In the genomic region with DNA sequence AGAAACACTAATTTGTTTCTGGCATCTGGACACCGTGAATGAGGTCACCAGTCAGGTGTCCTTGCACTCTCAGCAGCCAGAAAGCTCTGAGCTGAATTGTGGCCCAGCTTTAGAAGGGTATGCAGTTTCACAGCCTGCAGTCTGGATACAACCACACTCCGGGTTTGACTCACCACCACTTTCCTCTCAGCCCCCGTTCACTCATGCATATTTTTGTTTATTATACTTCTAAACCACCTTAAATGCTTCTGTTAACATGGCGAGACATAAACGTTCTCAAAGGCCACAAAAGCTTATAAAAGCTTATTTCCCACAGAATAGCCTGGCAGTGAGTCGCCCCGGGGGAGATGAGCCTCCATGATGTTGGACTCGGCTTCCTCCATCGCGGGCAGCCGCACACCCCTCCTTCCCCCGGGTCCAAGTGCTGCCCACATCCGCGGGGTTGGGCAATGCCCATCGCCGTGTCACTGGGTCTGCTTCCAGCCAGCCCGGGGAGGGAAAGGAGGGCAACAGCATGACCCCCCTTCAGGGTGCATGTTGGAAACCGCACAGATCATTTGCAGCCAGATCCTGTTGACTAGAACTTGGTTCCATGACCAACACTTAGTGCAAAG, we compare ENCODE assay signal across 12 cellular contexts. TPM values are rescaled to one million over a fixed set of nuclear protein-coding genes. Genes with fewer than 3 reads are reported as not detected.
A peak's percentile ranks its signal among the peaks of the same experiment; 100 is the strongest.
DNase-seq lines count a peak whose midpoint lies in the region; ATAC-seq and TF ChIP-seq lines count a peak whose summit lies in the region.
"Had no signal": no experiment of that assay in that cellular context is flagged by ENCODE, and none has a peak within 500 bp of the region (broad histone marks: within the 10 kb centered on the region; RNA-seq: fewer than 3 reads in every experiment).

No MANE protein-coding gene starts in this region.

- H3K27me3 Mint-ChIP-seq in CD14-positive monocyte (ENCODE audit: low read depth in 3 of 3) = peaks cover 0 to 6% (median 6%) of the 10 kb centered on the region in 3 donors

- intact Hi-C loops in esophagus squamous epithelium (cut with DNase I) = no loop called here
- intact Hi-C loops in CD14-positive monocyte (cut with micrococcal nuclease) = no loop called here

- no peak for TF ChIP-seq POLR2A in esophagus squamous epithelium (IDR thresholded peaks at IDR 0.05)

- H3K27ac ChIP-seq in esophagus squamous epithelium = peak overlapping the region in 2 of 4 donors; percentile 21 to 76
- H3K27ac ChIP-seq: foreskin keratinocyte, upper lobe of left lung had no signal

- no peak overlapping the region for H3K4me3 ChIP-seq in esophagus squamous epithelium
- H3K4me3 ChIP-seq: upper lobe of left lung had no signal

- DNase-seq in Caki2 (ENCODE audit: low read depth) (peak; percentile 10), cerebellum (ENCODE audit: low spot score) (peak; percentile 53), mesenteric fat pad (ENCODE audit: low spot score) (peak; percentile 87), esophagus squamous epithelium (lab: John Stamatoyannopoulos, UW) (no peak), CD14-positive monocyte (ENCODE audit: low spot score) (no peak)
- no peak for DNase-seq in stimulated activated naive CD4-positive, alpha-beta T cell (lab: John Stamatoyannopoulos, UW)
- DNase-seq: activated CD4-positive, CD25-positive, alpha-beta regulatory T cell treated with anti-CD3 and anti-CD28 coated beads, Interleukin-2, amount 50 U/mL, for 72 hours; foreskin keratinocyte; stimulated activated CD4-positive, alpha-beta T cell treated with anti-CD3 and anti-CD28 coated beads, Interleukin-4, amount 100 ng/mL, for 1 hour; upper lobe of left lung had no signal

- no peaks in the 10 kb centered on the region for H3K36me3 Mint-ChIP-seq in CD14-positive monocyte

- H3K27me3 ChIP-seq in esophagus squamous epithelium = no peaks in the 10 kb centered on the region
- H3K27me3 ChIP-seq: foreskin keratinocyte, upper lobe of left lung had no signal

- peaks cover 11 to 27% (median 21%) of the 10 kb centered on the region in 7 donors for H3K9me3 Mint-ChIP-seq in CD14-positive monocyte

- peaks cover 0 to 18% (median 8%) of the 10 kb centered on the region in 3 donors for H3K9me3 ChIP-seq in esophagus squamous epithelium

- TF ChIP-seq CTCF in esophagus squamous epithelium (IDR thresholded peaks at IDR 0.05) (no peak), CD14-positive monocyte (IDR thresholded peaks at IDR 0.05) (no peak)

- peak; percentile 39 for ATAC-seq in HG03432 (IDR thresholded peaks at IDR 0.05; ENCODE audit: unreplicated experiment)
- ATAC-seq in HG03025 (IDR thresholded peaks at IDR 0.05; ENCODE audit: low FRiP score, unreplicated experiment) = no peak
- ATAC-seq: foreskin keratinocyte had no signal

- no peak overlapping the region for H3K27ac Mint-ChIP-seq in CD14-positive monocyte

- peaks cover 0 to 22% (median 16%) of the 10 kb centered on the region in 3 donors for H3K4me1 ChIP-seq in esophagus squamous epithelium
- H3K4me1 ChIP-seq: foreskin keratinocyte, upper lobe of left lung had no signal

- no peak overlapping the region for H3K4me3 Mint-ChIP-seq in CD14-positive monocyte

- H3K4me1 Mint-ChIP-seq in CD14-positive monocyte = no peaks in the 10 kb centered on the region

- H3K36me3 ChIP-seq in esophagus squamous epithelium = no peaks in the 10 kb centered on the region
- H3K36me3 ChIP-seq: upper lobe of left lung had no signal

- WGBS in esophagus squamous epithelium, 2 donors = 68 to 82% methylated on average over 17 to 18 of the region's 18 CpGs

- in situ Hi-C loops in Caki2 (cut with HindIII; ENCODE audit: low pct_unique_long_range_greater_than_20kb, low sequenced_read_pairs) = no loop called here

RNA-seq across cellular contexts. Expression of gene SLC41A3, which starts 16.9 kb away (rescaled TPM):
- 37.2 and 49.5 TPM in 2 replicates for total RNA-seq in Caki2 (2014; rRNA removed; shearing (Covaris generic); ENCODE audit: low replicate concordance)
- total RNA-seq in cerebellum (46.5 TPM), mesenteric fat pad (35.7 TPM), esophagus squamous epithelium (10 to 100 TPM; 17.7 to 46.5 (median 20.4) TPM)
- 10 to 100 TPM in 1 of 2 donors, 1 to 10 TPM in 1; 2.8 to 13.6 TPM for polyA plus RNA-seq in CD14-positive monocyte

Comparison
In these comparisons a context has a peak if more than half of its experiments do, and no peak if none do; other contexts are left out.
1. DNase-seq: peak in Caki2 (single experiment), cerebellum (single experiment) and mesenteric fat pad (single experiment); none in esophagus squamous epithelium (single experiment), stimulated activated naive CD4-positive, alpha-beta T cell (0 of 6) and CD14-positive monocyte (single experiment).